10 cellular contexts compared by ENCODE assay signal in genomic region chr16:15640966-15641365, GRCh38. TPM values are rescaled to one million over a fixed set of nuclear protein-coding genes. Genes with fewer than 3 reads are reported as not detected.
DNase-seq lines count a peak whose midpoint lies in the region; ATAC-seq and TF ChIP-seq lines count a peak whose summit lies in the region.
"Had no signal": no experiment of that assay in that cellular context is flagged by ENCODE, and none has a peak within 500 bp of the region (broad histone marks: within the 10 kb centered on the region; RNA-seq: fewer than 3 reads in every experiment).

No MANE protein-coding gene starts in this region.

- peak overlapping the region; percentile 92 for H3K4me2 ChIP-seq in OCI-LY1 (ENCODE audit: low read length)

- H3K27me3 Mint-ChIP-seq in endothelial cell (ENCODE audit: unreplicated experiment) = peaks cover 1% of the 10 kb centered on the region
- no peaks in the 10 kb centered on the region for H3K27me3 Mint-ChIP-seq in stimulated activated memory B cell treated with anti-CD40 and anti-IgM and Interleukin-4, amounts not matched to agents 10 μg/mL and 1 μg/mL and 100 μg/mL, for 72 hours

- peaks cover 15% of the 10 kb centered on the region for H3K36me3 Mint-ChIP-seq in endothelial cell (ENCODE audit: low read depth, unreplicated experiment)
- H3K36me3 Mint-ChIP-seq in stimulated activated memory B cell treated with anti-CD40 and anti-IgM and Interleukin-4, amounts not matched to agents 10 μg/mL and 1 μg/mL and 100 μg/mL, for 72 hours = peaks cover 30% of the 10 kb centered on the region

- peak overlapping the region; percentile 39 for H3K4me3 Mint-ChIP-seq in endothelial cell (ENCODE audit: unreplicated experiment)
- H3K4me3 Mint-ChIP-seq in stimulated activated memory B cell treated with anti-CD40 and anti-IgM and Interleukin-4, amounts not matched to agents 10 μg/mL and 1 μg/mL and 100 μg/mL, for 72 hours = peak overlapping the region; percentile 78

- H3K4me1 Mint-ChIP-seq in endothelial cell (ENCODE audit: unreplicated experiment) = peaks cover 16% of the 10 kb centered on the region
- H3K4me1 Mint-ChIP-seq in stimulated activated memory B cell treated with anti-CD40 and anti-IgM and Interleukin-4, amounts not matched to agents 10 μg/mL and 1 μg/mL and 100 μg/mL, for 72 hours = peaks cover 72% of the 10 kb centered on the region

- peak overlapping the region; percentile 75 for H3K9ac ChIP-seq in OCI-LY1 (ENCODE audit: low read length)

- TF ChIP-seq CTCF in OCI-LY1 (IDR thresholded peaks at IDR 0.05; ENCODE audit: low read length) (no peak), endothelial cell (IDR thresholded peaks at IDR 0.05; ENCODE audit: unreplicated experiment) (no peak)

- H3K4me3 ChIP-seq in OCI-LY1 (ENCODE audit: low read depth, low read length, poor library complexity, severe bottlenecking) = peak overlapping the region; percentile 66
- H3K4me3 ChIP-seq: right atrium auricular region had no signal

- no peaks in the 10 kb centered on the region for H3K9me2 ChIP-seq in OCI-LY1 (ENCODE audit: low read depth, low read length)

- H4K20me1 ChIP-seq in OCI-LY1 (ENCODE audit: insufficient read depth, low read length) = no peaks in the 10 kb centered on the region

- peaks cover 31% of the 10 kb centered on the region for H3K36me3 ChIP-seq in OCI-LY1 (ENCODE audit: insufficient read depth, low read length)

- no peaks in the 10 kb centered on the region for H3K27me3 ChIP-seq in OCI-LY1 (ENCODE audit: insufficient read depth, low read length)
- H3K27me3 ChIP-seq: right atrium auricular region had no signal

- H2AFZ ChIP-seq in OCI-LY1 (ENCODE audit: low read length) = no peak overlapping the region

- peak overlapping the region; percentile 89 for H3K27ac ChIP-seq in OCI-LY1 (ENCODE audit: low read depth, low read length, poor library complexity, severe bottlenecking)

- H3K4me1 ChIP-seq in OCI-LY1 (ENCODE audit: insufficient read depth, low read length, severe bottlenecking) = peaks cover 71% of the 10 kb centered on the region

- peaks cover 19% of the 10 kb centered on the region for H3K79me2 ChIP-seq in OCI-LY1 (ENCODE audit: insufficient read depth, low read length)

- H3F3A ChIP-seq in OCI-LY1 (ENCODE audit: insufficient read depth, low read length) = 0 out of 2 replicates have a peak, but pooled peaks cover 11% of the 10 kb centered on the region

- peak; percentile 20 for DNase-seq in activated CD8-positive, alpha-beta memory T cell treated with anti-CD3 and anti-CD28 coated beads, Interleukin-2, amount 50 U/mL, for 48 hours
- DNase-seq in activated CD8-positive, alpha-beta memory T cell treated with anti-CD3 and anti-CD28 coated beads, Interleukin-2, amount 50 U/mL, for 4 hours = no peak
- no peak for DNase-seq in endothelial cell (ENCODE audit: low spot score)
- DNase-seq in NCI-H1436 treated with DMSO at 0.1 percent for 48 hours (lab: John Stamatoyannopoulos, UW) = no peak
- no peak for DNase-seq in SK-N-DZ (ENCODE audit: low spot score)
- DNase-seq in SKM-1 (lab: John Stamatoyannopoulos, UW; ENCODE audit: unreplicated experiment) = no peak
- DNase-seq: NCI-H524 treated with DMSO at 0.1 percent for 48 hours had no signal

- ATAC-seq in stimulated activated memory B cell treated with anti-CD40 and anti-IgM and Interleukin-4, amounts not matched to agents 10 μg/mL and 1 μg/mL and 100 μg/mL, for 72 hours = no peak

- no peaks in the 10 kb centered on the region for H3K9me3 ChIP-seq in OCI-LY1 (ENCODE audit: low read length)
- H3K9me3 ChIP-seq: right atrium auricular region had no signal

- no peaks in the 10 kb centered on the region for H3K9me3 Mint-ChIP-seq in endothelial cell (ENCODE audit: unreplicated experiment)
- no peaks in the 10 kb centered on the region for H3K9me3 Mint-ChIP-seq in stimulated activated memory B cell treated with anti-CD40 and anti-IgM and Interleukin-4, amounts not matched to agents 10 μg/mL and 1 μg/mL and 100 μg/mL, for 72 hours

- H3K27ac Mint-ChIP-seq in endothelial cell (ENCODE audit: unreplicated experiment) = no peak overlapping the region
- H3K27ac Mint-ChIP-seq in stimulated activated memory B cell treated with anti-CD40 and anti-IgM and Interleukin-4, amounts not matched to agents 10 μg/mL and 1 μg/mL and 100 μg/mL, for 72 hours = peak overlapping the region; percentile 99

RNA-seq across cellular contexts. Expression of gene MARF1, which starts 2.0 kb away (rescaled TPM):
- total RNA-seq in endothelial cell (ENCODE audit: unreplicated experiment) = 55.2 TPM
- polyA plus RNA-seq in SK-N-DZ (2014; cell fraction: cytosol; rRNA removed) = 8.9 and 9.2 TPM in 2 replicates
- 11.3 and 23.9 TPM in 2 replicates for polyA plus RNA-seq in SK-N-DZ (2014; cell fraction: nucleus; rRNA removed)

RNA-seq across cellular contexts. Expression of gene NDE1, which starts 9.1 kb away (rescaled TPM):
- total RNA-seq in endothelial cell (ENCODE audit: unreplicated experiment) = 24.1 TPM
- 45.1 and 58.2 TPM in 2 replicates for polyA plus RNA-seq in SK-N-DZ (2014; cell fraction: cytosol; rRNA removed)
- 21.8 and 26.0 TPM in 2 replicates for polyA plus RNA-seq in SK-N-DZ (2014; cell fraction: nucleus; rRNA removed)
